1 cellular context compared by ENCODE assay signal in the genomic region with DNA sequence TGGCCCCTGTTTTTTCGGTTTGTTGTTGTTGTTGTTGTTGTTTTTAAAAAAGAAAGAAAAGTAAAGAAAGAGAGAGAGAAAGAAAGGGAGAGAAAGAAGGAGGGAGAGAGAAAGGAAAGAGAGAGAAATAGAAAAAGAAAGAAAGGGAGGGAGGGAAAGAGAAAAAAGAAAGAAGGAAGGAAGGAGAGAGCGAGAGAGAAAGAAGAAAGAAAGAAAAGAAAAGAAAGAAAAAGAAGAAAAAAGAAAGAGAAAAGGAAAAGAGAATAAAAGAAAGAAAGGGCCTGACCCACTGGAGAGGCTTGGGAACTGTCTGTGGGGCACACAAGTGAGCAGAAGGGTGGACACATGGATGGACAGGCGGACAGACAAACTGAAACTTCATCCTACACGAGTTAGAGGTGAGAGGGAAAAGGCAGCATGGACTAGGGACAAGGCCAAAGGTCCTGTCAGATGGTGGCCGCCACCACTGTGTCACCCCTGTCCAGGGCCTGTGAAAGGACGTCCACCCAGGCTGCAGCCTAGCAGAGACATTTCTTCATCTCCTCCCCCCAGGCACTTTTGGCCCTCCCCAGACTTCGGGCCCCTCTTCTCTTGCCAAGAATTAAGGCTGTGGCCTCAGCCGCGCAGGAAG.
TF ChIP-seq lines count a peak whose summit lies in the region.

No MANE protein-coding gene starts in this region.

TF ChIP-seq in K562, 482 proteins besides CTCF, POLR2A, EP300 and RAD21 (continues in another document):
- TF ChIP-seq KLF13 (tag; IDR thresholded peaks at IDR 0.05; ENCODE audit: borderline replicate concordance, low read depth) (no peak), TFAM (CRISPR knock-in tag; conservative IDR thresholded peaks at IDR 0.05) (no peak), ZNF146 (CRISPR knock-in tag; IDR thresholded peaks at IDR 0.05; ENCODE audit: unreplicated experiment) (no peak), SAFB2 (IDR thresholded peaks at IDR 0.05; ENCODE audit: borderline replicate concordance, low read depth, low read length, severe bottlenecking) (no peak), ZC3H4 (CRISPR knock-in tag; IDR thresholded peaks at IDR 0.05; ENCODE audit: borderline replicate concordance) (no peak), DIDO1 (tag; IDR thresholded peaks at IDR 0.05; ENCODE audit: low read depth) (no peak), HDAC1 (IDR thresholded peaks at IDR 0.05) (0 out of 4 replicates have a peak, but pooled peaks of 1 of the 2 experiments have one; percentile 10), ATF1 (CRISPR knock-in tag; IDR thresholded peaks at IDR 0.05) (no peak), ATF1 (tag; IDR thresholded peaks at IDR 0.05) (no peak), MTA1 (IDR thresholded peaks at IDR 0.05; ENCODE audit: borderline replicate concordance) (peak; percentile 34; the same call in 1 of the 2 replicates), ZNF507 (tag; conservative IDR thresholded peaks at IDR 0.05) (no peak), SIRT6 (IDR thresholded peaks at IDR 0.05; ENCODE audit: low read depth, low read length) (no peak), EZH2 (IDR thresholded peaks at IDR 0.05; ENCODE audit: borderline replicate concordance, low read depth, low read length) (no peak), POU5F1 (IDR thresholded peaks at IDR 0.05; ENCODE audit: borderline replicate concordance, low read depth, low read length, partially characterized antibody) (no peak), ZNF644 (tag; IDR thresholded peaks at IDR 0.05; ENCODE audit: low read depth) (no peak), ELF4 (CRISPR knock-in tag; IDR thresholded peaks at IDR 0.05) (0 out of 2 replicates have a peak, but pooled peaks have one; percentile 36), SMAD2 (IDR thresholded peaks at IDR 0.05; ENCODE audit: low read depth, low read length) (no peak), ARID2 (IDR thresholded peaks at IDR 0.05) (no peak), ZNF232 (CRISPR knock-in tag; IDR thresholded peaks at IDR 0.05) (no peak), HNRNPK (IDR thresholded peaks at IDR 0.05; ENCODE audit: low read depth, low read length, poor library complexity, severe bottlenecking) (no peak), PHTF2 (CRISPR knock-in tag; IDR thresholded peaks at IDR 0.05) (no peak), KLF6 (CRISPR knock-in tag; IDR thresholded peaks at IDR 0.05; ENCODE audit: borderline replicate concordance) (no peak), NRF1 (conservative IDR thresholded peaks at IDR 0.05 in 1 of 2, IDR thresholded peaks at IDR 0.05 in 1 of 2) (no peak), DACH1 (IDR thresholded peaks at IDR 0.05; ENCODE audit: partially characterized antibody) (no peak)
- TF ChIP-seq, protein P1, sequence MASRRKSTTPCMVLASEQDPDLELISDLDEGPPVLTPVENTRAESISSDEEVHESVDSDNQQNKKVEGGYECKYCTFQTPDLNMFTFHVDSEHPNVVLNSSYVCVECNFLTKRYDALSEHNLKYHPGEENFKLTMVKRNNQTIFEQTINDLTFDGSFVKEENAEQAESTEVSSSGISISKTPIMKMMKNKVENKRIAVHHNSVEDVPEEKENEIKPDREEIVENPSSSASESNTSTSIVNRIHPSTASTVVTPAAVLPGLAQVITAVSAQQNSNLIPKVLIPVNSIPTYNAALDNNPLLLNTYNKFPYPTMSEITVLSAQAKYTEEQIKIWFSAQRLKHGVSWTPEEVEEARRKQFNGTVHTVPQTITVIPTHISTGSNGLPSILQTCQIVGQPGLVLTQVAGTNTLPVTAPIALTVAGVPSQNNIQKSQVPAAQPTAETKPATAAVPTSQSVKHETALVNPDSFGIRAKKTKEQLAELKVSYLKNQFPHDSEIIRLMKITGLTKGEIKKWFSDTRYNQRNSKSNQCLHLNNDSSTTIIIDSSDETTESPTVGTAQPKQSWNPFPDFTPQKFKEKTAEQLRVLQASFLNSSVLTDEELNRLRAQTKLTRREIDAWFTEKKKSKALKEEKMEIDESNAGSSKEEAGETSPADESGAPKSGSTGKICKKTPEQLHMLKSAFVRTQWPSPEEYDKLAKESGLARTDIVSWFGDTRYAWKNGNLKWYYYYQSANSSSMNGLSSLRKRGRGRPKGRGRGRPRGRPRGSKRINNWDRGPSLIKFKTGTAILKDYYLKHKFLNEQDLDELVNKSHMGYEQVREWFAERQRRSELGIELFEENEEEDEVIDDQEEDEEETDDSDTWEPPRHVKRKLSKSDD (conservative IDR thresholded peaks at IDR 0.05; ENCODE audit: low read length): no peak
- TF ChIP-seq, protein P2, sequence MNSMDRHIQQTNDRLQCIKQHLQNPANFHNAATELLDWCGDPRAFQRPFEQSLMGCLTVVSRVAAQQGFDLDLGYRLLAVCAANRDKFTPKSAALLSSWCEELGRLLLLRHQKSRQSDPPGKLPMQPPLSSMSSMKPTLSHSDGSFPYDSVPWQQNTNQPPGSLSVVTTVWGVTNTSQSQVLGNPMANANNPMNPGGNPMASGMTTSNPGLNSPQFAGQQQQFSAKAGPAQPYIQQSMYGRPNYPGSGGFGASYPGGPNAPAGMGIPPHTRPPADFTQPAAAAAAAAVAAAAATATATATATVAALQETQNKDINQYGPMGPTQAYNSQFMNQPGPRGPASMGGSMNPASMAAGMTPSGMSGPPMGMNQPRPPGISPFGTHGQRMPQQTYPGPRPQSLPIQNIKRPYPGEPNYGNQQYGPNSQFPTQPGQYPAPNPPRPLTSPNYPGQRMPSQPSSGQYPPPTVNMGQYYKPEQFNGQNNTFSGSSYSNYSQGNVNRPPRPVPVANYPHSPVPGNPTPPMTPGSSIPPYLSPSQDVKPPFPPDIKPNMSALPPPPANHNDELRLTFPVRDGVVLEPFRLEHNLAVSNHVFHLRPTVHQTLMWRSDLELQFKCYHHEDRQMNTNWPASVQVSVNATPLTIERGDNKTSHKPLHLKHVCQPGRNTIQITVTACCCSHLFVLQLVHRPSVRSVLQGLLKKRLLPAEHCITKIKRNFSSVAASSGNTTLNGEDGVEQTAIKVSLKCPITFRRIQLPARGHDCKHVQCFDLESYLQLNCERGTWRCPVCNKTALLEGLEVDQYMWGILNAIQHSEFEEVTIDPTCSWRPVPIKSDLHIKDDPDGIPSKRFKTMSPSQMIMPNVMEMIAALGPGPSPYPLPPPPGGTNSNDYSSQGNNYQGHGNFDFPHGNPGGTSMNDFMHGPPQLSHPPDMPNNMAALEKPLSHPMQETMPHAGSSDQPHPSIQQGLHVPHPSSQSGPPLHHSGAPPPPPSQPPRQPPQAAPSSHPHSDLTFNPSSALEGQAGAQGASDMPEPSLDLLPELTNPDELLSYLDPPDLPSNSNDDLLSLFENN (IDR thresholded peaks at IDR 0.05; ENCODE audit: low read depth in 2 of 2, low read length in 2 of 2): no peak
- TF ChIP-seq, protein P3, sequence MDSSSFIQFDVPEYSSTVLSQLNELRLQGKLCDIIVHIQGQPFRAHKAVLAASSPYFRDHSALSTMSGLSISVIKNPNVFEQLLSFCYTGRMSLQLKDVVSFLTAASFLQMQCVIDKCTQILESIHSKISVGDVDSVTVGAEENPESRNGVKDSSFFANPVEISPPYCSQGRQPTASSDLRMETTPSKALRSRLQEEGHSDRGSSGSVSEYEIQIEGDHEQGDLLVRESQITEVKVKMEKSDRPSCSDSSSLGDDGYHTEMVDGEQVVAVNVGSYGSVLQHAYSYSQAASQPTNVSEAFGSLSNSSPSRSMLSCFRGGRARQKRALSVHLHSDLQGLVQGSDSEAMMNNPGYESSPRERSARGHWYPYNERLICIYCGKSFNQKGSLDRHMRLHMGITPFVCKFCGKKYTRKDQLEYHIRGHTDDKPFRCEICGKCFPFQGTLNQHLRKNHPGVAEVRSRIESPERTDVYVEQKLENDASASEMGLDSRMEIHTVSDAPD (CRISPR knock-in tag; IDR thresholded peaks at IDR 0.05): no peak
- TF ChIP-seq, protein P4, sequence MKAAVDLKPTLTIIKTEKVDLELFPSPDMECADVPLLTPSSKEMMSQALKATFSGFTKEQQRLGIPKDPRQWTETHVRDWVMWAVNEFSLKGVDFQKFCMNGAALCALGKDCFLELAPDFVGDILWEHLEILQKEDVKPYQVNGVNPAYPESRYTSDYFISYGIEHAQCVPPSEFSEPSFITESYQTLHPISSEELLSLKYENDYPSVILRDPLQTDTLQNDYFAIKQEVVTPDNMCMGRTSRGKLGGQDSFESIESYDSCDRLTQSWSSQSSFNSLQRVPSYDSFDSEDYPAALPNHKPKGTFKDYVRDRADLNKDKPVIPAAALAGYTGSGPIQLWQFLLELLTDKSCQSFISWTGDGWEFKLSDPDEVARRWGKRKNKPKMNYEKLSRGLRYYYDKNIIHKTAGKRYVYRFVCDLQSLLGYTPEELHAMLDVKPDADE (conservative IDR thresholded peaks at IDR 0.05; ENCODE audit: control insufficient read depth, low read depth, low read length): no peak
- TF ChIP-seq, protein P5, sequence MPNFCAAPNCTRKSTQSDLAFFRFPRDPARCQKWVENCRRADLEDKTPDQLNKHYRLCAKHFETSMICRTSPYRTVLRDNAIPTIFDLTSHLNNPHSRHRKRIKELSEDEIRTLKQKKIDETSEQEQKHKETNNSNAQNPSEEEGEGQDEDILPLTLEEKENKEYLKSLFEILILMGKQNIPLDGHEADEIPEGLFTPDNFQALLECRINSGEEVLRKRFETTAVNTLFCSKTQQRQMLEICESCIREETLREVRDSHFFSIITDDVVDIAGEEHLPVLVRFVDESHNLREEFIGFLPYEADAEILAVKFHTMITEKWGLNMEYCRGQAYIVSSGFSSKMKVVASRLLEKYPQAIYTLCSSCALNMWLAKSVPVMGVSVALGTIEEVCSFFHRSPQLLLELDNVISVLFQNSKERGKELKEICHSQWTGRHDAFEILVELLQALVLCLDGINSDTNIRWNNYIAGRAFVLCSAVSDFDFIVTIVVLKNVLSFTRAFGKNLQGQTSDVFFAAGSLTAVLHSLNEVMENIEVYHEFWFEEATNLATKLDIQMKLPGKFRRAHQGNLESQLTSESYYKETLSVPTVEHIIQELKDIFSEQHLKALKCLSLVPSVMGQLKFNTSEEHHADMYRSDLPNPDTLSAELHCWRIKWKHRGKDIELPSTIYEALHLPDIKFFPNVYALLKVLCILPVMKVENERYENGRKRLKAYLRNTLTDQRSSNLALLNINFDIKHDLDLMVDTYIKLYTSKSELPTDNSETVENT (CRISPR knock-in tag; IDR thresholded peaks at IDR 0.05): no peak
- TF ChIP-seq, protein P6, sequence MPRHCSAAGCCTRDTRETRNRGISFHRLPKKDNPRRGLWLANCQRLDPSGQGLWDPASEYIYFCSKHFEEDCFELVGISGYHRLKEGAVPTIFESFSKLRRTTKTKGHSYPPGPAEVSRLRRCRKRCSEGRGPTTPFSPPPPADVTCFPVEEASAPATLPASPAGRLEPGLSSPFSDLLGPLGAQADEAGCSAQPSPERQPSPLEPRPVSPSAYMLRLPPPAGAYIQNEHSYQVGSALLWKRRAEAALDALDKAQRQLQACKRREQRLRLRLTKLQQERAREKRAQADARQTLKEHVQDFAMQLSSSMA (CRISPR knock-in tag; IDR thresholded peaks at IDR 0.05): no peak
- TF ChIP-seq, protein P7, sequence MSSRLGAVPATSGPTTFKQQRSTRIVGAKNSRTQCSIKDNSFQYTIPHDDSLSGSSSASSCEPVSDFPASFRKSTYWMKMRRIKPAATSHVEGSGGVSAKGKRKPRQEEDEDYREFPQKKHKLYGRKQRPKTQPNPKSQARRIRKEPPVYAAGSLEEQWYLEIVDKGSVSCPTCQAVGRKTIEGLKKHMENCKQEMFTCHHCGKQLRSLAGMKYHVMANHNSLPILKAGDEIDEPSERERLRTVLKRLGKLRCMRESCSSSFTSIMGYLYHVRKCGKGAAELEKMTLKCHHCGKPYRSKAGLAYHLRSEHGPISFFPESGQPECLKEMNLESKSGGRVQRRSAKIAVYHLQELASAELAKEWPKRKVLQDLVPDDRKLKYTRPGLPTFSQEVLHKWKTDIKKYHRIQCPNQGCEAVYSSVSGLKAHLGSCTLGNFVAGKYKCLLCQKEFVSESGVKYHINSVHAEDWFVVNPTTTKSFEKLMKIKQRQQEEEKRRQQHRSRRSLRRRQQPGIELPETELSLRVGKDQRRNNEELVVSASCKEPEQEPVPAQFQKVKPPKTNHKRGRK (tag; IDR thresholded peaks at IDR 0.05): peak; percentile 97
- TF ChIP-seq, protein P8, sequence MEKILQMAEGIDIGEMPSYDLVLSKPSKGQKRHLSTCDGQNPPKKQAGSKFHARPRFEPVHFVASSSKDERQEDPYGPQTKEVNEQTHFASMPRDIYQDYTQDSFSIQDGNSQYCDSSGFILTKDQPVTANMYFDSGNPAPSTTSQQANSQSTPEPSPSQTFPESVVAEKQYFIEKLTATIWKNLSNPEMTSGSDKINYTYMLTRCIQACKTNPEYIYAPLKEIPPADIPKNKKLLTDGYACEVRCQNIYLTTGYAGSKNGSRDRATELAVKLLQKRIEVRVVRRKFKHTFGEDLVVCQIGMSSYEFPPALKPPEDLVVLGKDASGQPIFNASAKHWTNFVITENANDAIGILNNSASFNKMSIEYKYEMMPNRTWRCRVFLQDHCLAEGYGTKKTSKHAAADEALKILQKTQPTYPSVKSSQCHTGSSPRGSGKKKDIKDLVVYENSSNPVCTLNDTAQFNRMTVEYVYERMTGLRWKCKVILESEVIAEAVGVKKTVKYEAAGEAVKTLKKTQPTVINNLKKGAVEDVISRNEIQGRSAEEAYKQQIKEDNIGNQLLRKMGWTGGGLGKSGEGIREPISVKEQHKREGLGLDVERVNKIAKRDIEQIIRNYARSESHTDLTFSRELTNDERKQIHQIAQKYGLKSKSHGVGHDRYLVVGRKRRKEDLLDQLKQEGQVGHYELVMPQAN (IDR thresholded peaks at IDR 0.05; ENCODE audit: borderline replicate concordance): 0 out of 2 replicates have a peak, but pooled peaks have one; percentile 24
- TF ChIP-seq, protein P9, sequence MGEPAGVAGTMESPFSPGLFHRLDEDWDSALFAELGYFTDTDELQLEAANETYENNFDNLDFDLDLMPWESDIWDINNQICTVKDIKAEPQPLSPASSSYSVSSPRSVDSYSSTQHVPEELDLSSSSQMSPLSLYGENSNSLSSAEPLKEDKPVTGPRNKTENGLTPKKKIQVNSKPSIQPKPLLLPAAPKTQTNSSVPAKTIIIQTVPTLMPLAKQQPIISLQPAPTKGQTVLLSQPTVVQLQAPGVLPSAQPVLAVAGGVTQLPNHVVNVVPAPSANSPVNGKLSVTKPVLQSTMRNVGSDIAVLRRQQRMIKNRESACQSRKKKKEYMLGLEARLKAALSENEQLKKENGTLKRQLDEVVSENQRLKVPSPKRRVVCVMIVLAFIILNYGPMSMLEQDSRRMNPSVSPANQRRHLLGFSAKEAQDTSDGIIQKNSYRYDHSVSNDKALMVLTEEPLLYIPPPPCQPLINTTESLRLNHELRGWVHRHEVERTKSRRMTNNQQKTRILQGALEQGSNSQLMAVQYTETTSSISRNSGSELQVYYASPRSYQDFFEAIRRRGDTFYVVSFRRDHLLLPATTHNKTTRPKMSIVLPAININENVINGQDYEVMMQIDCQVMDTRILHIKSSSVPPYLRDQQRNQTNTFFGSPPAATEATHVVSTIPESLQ (CRISPR knock-in tag; IDR thresholded peaks at IDR 0.05): no peak
- TF ChIP-seq, protein P10, sequence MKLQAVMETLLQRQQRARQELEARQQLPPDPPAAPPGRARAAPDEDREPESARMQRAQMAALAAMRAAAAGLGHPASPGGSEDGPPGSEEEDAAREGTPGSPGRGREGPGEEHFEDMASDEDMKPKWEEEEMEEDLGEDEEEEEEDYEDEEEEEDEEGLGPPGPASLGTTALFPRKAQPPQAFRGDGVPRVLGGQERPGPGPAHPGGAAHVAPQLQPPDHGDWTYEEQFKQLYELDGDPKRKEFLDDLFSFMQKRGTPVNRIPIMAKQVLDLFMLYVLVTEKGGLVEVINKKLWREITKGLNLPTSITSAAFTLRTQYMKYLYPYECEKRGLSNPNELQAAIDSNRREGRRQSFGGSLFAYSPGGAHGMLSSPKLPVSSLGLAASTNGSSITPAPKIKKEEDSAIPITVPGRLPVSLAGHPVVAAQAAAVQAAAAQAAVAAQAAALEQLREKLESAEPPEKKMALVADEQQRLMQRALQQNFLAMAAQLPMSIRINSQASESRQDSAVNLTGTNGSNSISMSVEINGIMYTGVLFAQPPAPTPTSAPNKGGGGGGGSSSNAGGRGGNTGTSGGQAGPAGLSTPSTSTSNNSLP (IDR thresholded peaks at IDR 0.05; ENCODE audit: borderline replicate concordance, low read depth, low read length): no peak
